1 cellular context compared by ENCODE assay signal in genomic region chr6:31977816-31978431, GRCh38.
TF ChIP-seq lines count a peak whose summit lies in the region.

No MANE protein-coding gene starts in this region.

TF ChIP-seq in liver, 16 proteins besides CTCF, POLR2A, EP300 and RAD21:
- TF ChIP-seq EGR1 (IDR thresholded peaks at IDR 0.05; ENCODE audit: low read depth in 2 of 2) (peak in 1 of 2 donors; percentile 45), YY1 (IDR thresholded peaks at IDR 0.05) (peak; percentile 47), GABPA (IDR thresholded peaks at IDR 0.05 in 1 of 2, conservative IDR thresholded peaks at IDR 0.05 in 1 of 2) (no peak), FOXA2 (IDR thresholded peaks at IDR 0.05) (no peak), TAF1 (conservative IDR thresholded peaks at IDR 0.05) (no peak), RXRA (IDR thresholded peaks at IDR 0.05) (peak; percentile 66 to 71), NR2F2 (IDR thresholded peaks at IDR 0.05) (no peak)
- TF ChIP-seq, protein P1, sequence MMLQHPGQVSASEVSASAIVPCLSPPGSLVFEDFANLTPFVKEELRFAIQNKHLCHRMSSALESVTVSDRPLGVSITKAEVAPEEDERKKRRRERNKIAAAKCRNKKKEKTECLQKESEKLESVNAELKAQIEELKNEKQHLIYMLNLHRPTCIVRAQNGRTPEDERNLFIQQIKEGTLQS (IDR thresholded peaks at IDR 0.05): no peak
TF ChIP-seq in liver: peak in this region for 3.
